9 cellular contexts compared by ENCODE assay signal in the genomic region with DNA sequence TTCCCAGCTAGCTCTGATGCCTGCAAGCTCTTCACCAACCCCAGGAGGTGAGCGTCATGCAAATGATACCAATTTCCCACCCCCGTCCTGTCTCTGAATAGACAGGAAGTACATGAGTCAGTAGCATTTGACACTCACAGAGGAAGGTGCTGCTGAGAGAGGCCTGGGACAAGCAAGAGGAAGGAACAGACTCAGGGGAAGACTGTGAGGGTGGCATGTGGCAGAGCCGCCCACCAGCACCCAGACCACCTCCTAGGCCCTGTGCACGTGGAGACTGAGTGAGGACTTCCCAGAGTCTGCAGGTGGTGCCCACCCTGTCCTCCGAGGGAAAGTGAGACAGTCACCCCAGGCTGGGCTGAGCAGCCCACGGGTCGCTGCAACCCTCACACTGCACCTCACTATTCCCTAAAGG.
DNase-seq lines count a peak whose midpoint lies in the region; ATAC-seq and TF ChIP-seq lines count a peak whose summit lies in the region.
"Had no signal": no experiment of that assay in that cellular context is flagged by ENCODE, and none has a peak within 500 bp of the region (broad histone marks: within the 10 kb centered on the region; RNA-seq: fewer than 3 reads in every experiment).

No MANE protein-coding gene starts in this region.

- no peaks in the 10 kb centered on the region for H3K9me3 ChIP-seq in HUES48 (ENCODE audit: control insufficient read depth, insufficient read depth, low read length)
- H3K9me3 ChIP-seq: pancreas had no signal

- DNase-seq in activated CD4-positive, alpha-beta T cell treated with anti-CD3 and anti-CD28 coated beads, Interleukin-2, amount 50 U/mL, for 4 hours: peak; percentile 38 to 50
- DNase-seq in glomerular endothelial cell (ENCODE audit: extremely low read depth, low read depth, low spot score) (peak; percentile 36), Right ventricle myocardium superior (no peak), NCI-H1417 treated with DMSO at 0.1 percent for 48 hours (lab: John Stamatoyannopoulos, UW) (no peak)
- peak; percentile 18 for DNase-seq in stimulated activated CD8-positive, alpha-beta memory T cell treated with anti-CD3 and anti-CD28 coated beads, Interleukin-4, amount 100 ng/mL, for 24 hours (ENCODE audit: low read depth)
- DNase-seq: pancreas had no signal

- H3K9ac ChIP-seq in HUES48 (ENCODE audit: low read depth, low read length): no peak overlapping the region

- H3K4me1 ChIP-seq in HUES48 (ENCODE audit: control insufficient read depth, insufficient read depth, low read length): peaks cover 7% of the 10 kb centered on the region; the same call in 1 of the 2 replicates
- H3K4me1 ChIP-seq: pancreas had no signal

- H3K36me3 ChIP-seq in HUES48 (ENCODE audit: control insufficient read depth, insufficient read depth, low read length): no peaks in the 10 kb centered on the region
- H3K36me3 ChIP-seq: pancreas had no signal

- TF ChIP-seq POLR2A in GM10847 (IDR thresholded peaks at IDR 0.05; ENCODE audit: extremely low read depth, insufficient read length): peak; percentile 49

- H3K27me3 ChIP-seq in HUES48 (ENCODE audit: control insufficient read depth, insufficient read depth, low read length): no peaks in the 10 kb centered on the region
- H3K27me3 ChIP-seq: pancreas had no signal

- no peak overlapping the region for H3K4me3 ChIP-seq in HUES48 (ENCODE audit: low read depth, low read length)
- H3K4me3 ChIP-seq: pancreas had no signal

- ATAC-seq in GM21528 (IDR thresholded peaks at IDR 0.05; ENCODE audit: low FRiP score, unreplicated experiment) (peak; percentile 96), Right ventricle myocardium superior (ENCODE audit: poor library complexity) (no peak)

- intact Hi-C loops in Right ventricle myocardium superior (cut with DNase I): no loop called here

- H3K27ac ChIP-seq in HUES48 (ENCODE audit: low read depth, low read length): peak overlapping the region; percentile 50
- H3K27ac ChIP-seq: pancreas had no signal

Comparison
In these comparisons a context has a peak if more than half of its experiments do, and no peak if none do; other contexts are left out.
1. DNase-seq: peak in activated CD4-positive, alpha-beta T cell treated with anti-CD3 and anti-CD28 coated beads, Interleukin-2, amount 50 U/mL, for 4 hours (2 of 2), glomerular endothelial cell (single experiment) and stimulated activated CD8-positive, alpha-beta memory T cell treated with anti-CD3 and anti-CD28 coated beads, Interleukin-4, amount 100 ng/mL, for 24 hours (single experiment); none in Right ventricle myocardium superior (single experiment) and NCI-H1417 treated with DMSO at 0.1 percent for 48 hours (single experiment).